Comparison of ENCODE assay signal across 11 cellular contexts in genomic region chr5:81779935-81780266, GRCh38. TPM values are rescaled to one million over a fixed set of nuclear protein-coding genes. Genes with fewer than 3 reads are reported as not detected.
DNase-seq lines count a peak whose midpoint lies in the region; ATAC-seq, FAIRE-seq and TF ChIP-seq lines count a peak whose summit lies in the region.
"Had no signal": no experiment of that assay in that cellular context is flagged by ENCODE, and none has a peak within 500 bp of the region (broad histone marks: within the 10 kb centered on the region; RNA-seq: fewer than 3 reads in every experiment).

No MANE protein-coding gene starts in this region.

- H3K27me3 ChIP-seq in CD4-positive, alpha-beta memory T cell (ENCODE audit: insufficient read depth, low read length) = no peaks in the 10 kb centered on the region
- H3K27me3 ChIP-seq in body of pancreas (no peaks in the 10 kb centered on the region), neutrophil (no peaks in the 10 kb centered on the region)

- peak overlapping the region; percentile 85 to 97 (median 94) for H3K27ac Mint-ChIP-seq in CD4-positive, alpha-beta memory T cell

- H3K4me1 Mint-ChIP-seq in CD4-positive, alpha-beta memory T cell = peaks cover 16 to 27% (median 20%) of the 10 kb centered on the region in 4 donors

- no peak for FAIRE-seq in GM12892 (lab: Jason Lieb, UNC)
- FAIRE-seq: HTR-8/SVneo had no signal

- CTCF ChIA-PET in CD4-positive, alpha-beta memory T cell (lab: Charles Lee; ENCODE audit: partially characterized antibody) = interaction anchor here (1.0 to 3.0 kb wide), 9 partner anchors 11 to 273 kb away, joined by 3 to 14 read pairs (median 4); no protein-coding TSS in a partner anchor

- TF ChIP-seq POLR2A in body of pancreas (IDR thresholded peaks at IDR 0.05) = no peak
- TF ChIP-seq POLR2A in GM12892 (IDR thresholded peaks at IDR 0.05; ENCODE audit: low read depth, low read length) = no peak

- no peaks in the 10 kb centered on the region for H3K36me3 Mint-ChIP-seq in CD4-positive, alpha-beta memory T cell

- peak overlapping the region; percentile 84 to 92 (median 86) for H3K4me3 Mint-ChIP-seq in CD4-positive, alpha-beta memory T cell

- no peaks in the 10 kb centered on the region for H3K27me3 Mint-ChIP-seq in CD4-positive, alpha-beta memory T cell

- WGBS in body of pancreas, 2 donors = 71 to 74% methylated on average over 4 of the region's 4 CpGs

- DNase-seq in CD4-positive, alpha-beta memory T cell = peak in 3 of 5 donors; percentile 6 to 20 (median 16)
- DNase-seq in body of pancreas = no peak
- no peak for DNase-seq in NCI-H2227 (lab: John Stamatoyannopoulos, UW; ENCODE audit: unreplicated experiment)
- no peak for DNase-seq in GM12892 (ENCODE audit: insufficient read length)
- DNase-seq: stimulated activated CD4-positive, alpha-beta T cell treated with anti-CD3 and anti-CD28 coated beads, Interleukin-4, amount 100 ng/mL, for 1 hour had no signal

- intact Hi-C loops in CD4-positive, alpha-beta memory T cell (cut with micrococcal nuclease) = loop anchor here (1.0 to 5.0 kb wide), 3 partner anchors 29 to 71 kb away; partner anchors contain the start of gene SSBP2
- intact Hi-C loops in body of pancreas (cut with DNase I) = no loop called here

- H3K36me3 ChIP-seq in CD4-positive, alpha-beta memory T cell (ENCODE audit: insufficient read depth, low read length) = no peaks in the 10 kb centered on the region
- H3K36me3 ChIP-seq in body of pancreas (replicated peaks in 1 of 2; ENCODE audit: insufficient read depth in 1 of 2, low read depth in 2 of 2) = no peaks in the 10 kb centered on the region
- no peaks in the 10 kb centered on the region for H3K36me3 ChIP-seq in neutrophil

- H3K9me3 Mint-ChIP-seq in CD4-positive, alpha-beta memory T cell = no peaks in the 10 kb centered on the region

- H3K4me3 ChIP-seq in CD4-positive, alpha-beta memory T cell (ENCODE audit: low read length in 2 of 2) = peak overlapping the region; percentile 40 to 48
- no peak overlapping the region for H3K4me3 ChIP-seq in body of pancreas
- no peak overlapping the region for H3K4me3 ChIP-seq in neutrophil (ENCODE audit: low read depth in 1 of 2, low read length in 1 of 2)
- H3K4me3 ChIP-seq: SK-N-MC had no signal

- H3K4me1 ChIP-seq in CD4-positive, alpha-beta memory T cell (ENCODE audit: insufficient read depth, low read length) = peaks cover 17% of the 10 kb centered on the region
- H3K4me1 ChIP-seq in body of pancreas (peaks cover 39% of the 10 kb centered on the region), neutrophil (ENCODE audit: control insufficient read depth in 1 of 2, insufficient read depth in 1 of 2, low read depth in 1 of 2, low read length in 1 of 2) (peaks cover 14 to 16% of the 10 kb centered on the region in 2 experiments)

- peak; percentile 17 for ATAC-seq in HG03439 (IDR thresholded peaks at IDR 0.05; ENCODE audit: unreplicated experiment)
- ATAC-seq in body of pancreas = peak; percentile 5
- no peak for ATAC-seq in GM21737 (IDR thresholded peaks at IDR 0.05; ENCODE audit: unreplicated experiment)
- ATAC-seq in HG02852 (IDR thresholded peaks at IDR 0.05; ENCODE audit: unreplicated experiment) = no peak

- POLR2A ChIA-PET in CD4-positive, alpha-beta memory T cell (lab: Charles Lee; ENCODE audit: partially characterized antibody) = interaction anchor here (0.7 to 4.6 kb wide), 9 partner anchors 8 to 478 kb away, joined by 3 to 68 read pairs (median 4); partner anchors contain the start of genes SSBP2 and ZCCHC9

- peak overlapping the region; percentile 69 for H3K27ac ChIP-seq in CD4-positive, alpha-beta memory T cell (ENCODE audit: low read depth, low read length)
- H3K27ac ChIP-seq in body of pancreas (peak overlapping the region; percentile 37 to 81 (median 78)), neutrophil (peak overlapping the region; percentile 59)
- H3K27ac ChIP-seq: SK-N-MC had no signal

- no peaks in the 10 kb centered on the region for H3K9me3 ChIP-seq in CD4-positive, alpha-beta memory T cell (ENCODE audit: control insufficient read depth in 1 of 2, low read length in 2 of 2)
- no peaks in the 10 kb centered on the region for H3K9me3 ChIP-seq in body of pancreas
- H3K9me3 ChIP-seq in neutrophil = no peaks in the 10 kb centered on the region

- TF ChIP-seq CTCF in body of pancreas (IDR thresholded peaks at IDR 0.05) (no peak), neutrophil (IDR thresholded peaks at IDR 0.05) (no peak)

RNA-seq across cellular contexts. Expression of gene SSBP2, which starts 29.0 kb away (rescaled TPM):
- total RNA-seq in CD4-positive, alpha-beta memory T cell = 10 to 100 TPM; 54.4 to 63.3 TPM
- polyA plus RNA-seq in CD4-positive, alpha-beta memory T cell = 10 to 100 TPM; 46.4 to 91.7 TPM
- total RNA-seq in body of pancreas = 10 to 100 TPM; 18.1 to 31.4 TPM
- polyA plus RNA-seq in GM12892 (2012; ENCODE audit: missing spikeins) = 63.9 TPM

Comparison
In these comparisons a context has a peak if more than half of its experiments do, and no peak if none do; other contexts are left out.
1. DNase-seq: peak in CD4-positive, alpha-beta memory T cell (3 of 5); none in body of pancreas (0 of 4), NCI-H2227 (single experiment) and GM12892 (single experiment).
2. H3K4me3 ChIP-seq: peak in CD4-positive, alpha-beta memory T cell (2 of 2); none in body of pancreas (0 of 2) and neutrophil (0 of 2).
3. ATAC-seq: peak in HG03439 (single experiment) and body of pancreas (single experiment); none in GM21737 (single experiment) and HG02852 (single experiment).
4. Peak in every context shown above with its lines, with median percentiles within 50 percentile points of each other: H3K27ac ChIP-seq.